Comparison of ENCODE assay signal across 8 cellular contexts in genomic region chr3:142279965-142280590, GRCh38. TPM values are rescaled to one million over a fixed set of nuclear protein-coding genes. Genes with fewer than 3 reads are reported as not detected.
DNase-seq lines count a peak whose midpoint lies in the region; ATAC-seq and TF ChIP-seq lines count a peak whose summit lies in the region.

No MANE protein-coding gene starts in this region.

- in situ Hi-C loops in Caki2 (cut with HindIII; ENCODE audit: low pct_unique_long_range_greater_than_20kb, low sequenced_read_pairs): no loop called here

- H3K4me3 ChIP-seq in esophagus muscularis mucosa (no peak overlapping the region), upper lobe of left lung (no peak overlapping the region)
- no peak overlapping the region for H3K4me3 ChIP-seq in naive thymus-derived CD4-positive, alpha-beta T cell (ENCODE audit: low read length)

- TF ChIP-seq POLR2A in esophagus muscularis mucosa (IDR thresholded peaks at IDR 0.05; ENCODE audit: low read depth): no peak
- no peak for TF ChIP-seq POLR2A in upper lobe of left lung (IDR thresholded peaks at IDR 0.05)

- no peak overlapping the region for H3K4me3 Mint-ChIP-seq in activated CD4-positive, alpha-beta T cell treated with anti-CD3 and anti-CD28 coated beads, Interleukin-2, amount 10 ng/mL, durations not matched to agents 24 days and 14 days
- no peak overlapping the region for H3K4me3 Mint-ChIP-seq in naive thymus-derived CD4-positive, alpha-beta T cell

- intact Hi-C loops in activated CD4-positive, alpha-beta T cell treated with anti-CD3 and anti-CD28 coated beads, Interleukin-2, amount 10 ng/mL, durations not matched to agents 24 days and 14 days (cut with micrococcal nuclease): loop anchor here (1.0 to 5.0 kb wide), 4 partner anchors 154 to 538 kb away; no protein-coding TSS in a partner anchor
- intact Hi-C loops in esophagus muscularis mucosa (cut with DNase I): loop anchor here (2.0 to 5.0 kb wide), 4 partner anchors 99 to 543 kb away; partner anchors contain the start of gene RNF7
- intact Hi-C loops in naive thymus-derived CD4-positive, alpha-beta T cell (cut with micrococcal nuclease): loop anchor here (1.0 to 5.0 kb wide), 11 partner anchors 55 to 820 kb away; partner anchors contain the start of genes RNF7 (in 2 of the 2) and GK5 (in 1 of the 2)

- CTCF ChIA-PET in naive thymus-derived CD4-positive, alpha-beta T cell (lab: Charles Lee): interaction anchor here (0.6 to 2.2 kb wide), 11 partner anchors 9 to 706 kb away, joined by 3 to 30 read pairs (median 3); no protein-coding TSS in a partner anchor

- no peaks in the 10 kb centered on the region for H3K9me3 Mint-ChIP-seq in activated CD4-positive, alpha-beta T cell treated with anti-CD3 and anti-CD28 coated beads, Interleukin-2, amount 10 ng/mL, durations not matched to agents 24 days and 14 days
- H3K9me3 Mint-ChIP-seq in naive thymus-derived CD4-positive, alpha-beta T cell: no peaks in the 10 kb centered on the region

- H3K27ac ChIP-seq in esophagus muscularis mucosa (replicated peaks in 1 of 4) (no peak overlapping the region), upper lobe of left lung (no peak overlapping the region)
- no peak overlapping the region for H3K27ac ChIP-seq in naive thymus-derived CD4-positive, alpha-beta T cell (ENCODE audit: low read depth, low read length)

- peak; percentile 83 for ATAC-seq in GM19397 (IDR thresholded peaks at IDR 0.05; ENCODE audit: unreplicated experiment)
- peak; percentile 71 for ATAC-seq in naive thymus-derived CD4-positive, alpha-beta T cell
- ATAC-seq in upper lobe of left lung (ENCODE audit: low FRiP score in 2 of 2): peak; percentile 83 to 90

- no peaks in the 10 kb centered on the region for H3K27me3 Mint-ChIP-seq in activated CD4-positive, alpha-beta T cell treated with anti-CD3 and anti-CD28 coated beads, Interleukin-2, amount 10 ng/mL, durations not matched to agents 24 days and 14 days
- no peaks in the 10 kb centered on the region for H3K27me3 Mint-ChIP-seq in naive thymus-derived CD4-positive, alpha-beta T cell

- no peaks in the 10 kb centered on the region for H3K36me3 ChIP-seq in esophagus muscularis mucosa
- no peaks in the 10 kb centered on the region for H3K36me3 ChIP-seq in naive thymus-derived CD4-positive, alpha-beta T cell (ENCODE audit: control insufficient read depth in 2 of 3, insufficient read depth in 3 of 3, low read length in 3 of 3)
- H3K36me3 ChIP-seq in upper lobe of left lung: no peaks in the 10 kb centered on the region

- POLR2A ChIA-PET in naive thymus-derived CD4-positive, alpha-beta T cell (lab: Charles Lee): no interaction called here

- H3K36me3 Mint-ChIP-seq in activated CD4-positive, alpha-beta T cell treated with anti-CD3 and anti-CD28 coated beads, Interleukin-2, amount 10 ng/mL, durations not matched to agents 24 days and 14 days (ENCODE audit: low read depth): no peaks in the 10 kb centered on the region
- no peaks in the 10 kb centered on the region for H3K36me3 Mint-ChIP-seq in naive thymus-derived CD4-positive, alpha-beta T cell

- TF ChIP-seq CTCF in esophagus muscularis mucosa (IDR thresholded peaks at IDR 0.05) (peak; percentile 55 to 74 (median 66)), upper lobe of left lung (IDR thresholded peaks at IDR 0.05) (peak; percentile 56 to 79 (median 65))

- H3K4me1 Mint-ChIP-seq in activated CD4-positive, alpha-beta T cell treated with anti-CD3 and anti-CD28 coated beads, Interleukin-2, amount 10 ng/mL, durations not matched to agents 24 days and 14 days: peaks cover 11% of the 10 kb centered on the region
- H3K4me1 Mint-ChIP-seq in naive thymus-derived CD4-positive, alpha-beta T cell: peaks cover 0 to 23% (median 0%) of the 10 kb centered on the region in 7 donors

- H3K27me3 ChIP-seq in esophagus muscularis mucosa: no peaks in the 10 kb centered on the region
- no peaks in the 10 kb centered on the region for H3K27me3 ChIP-seq in naive thymus-derived CD4-positive, alpha-beta T cell (ENCODE audit: control insufficient read depth in 2 of 2, insufficient read depth in 2 of 2, low read length in 2 of 2)
- no peaks in the 10 kb centered on the region for H3K27me3 ChIP-seq in upper lobe of left lung

- H3K4me1 ChIP-seq in esophagus muscularis mucosa: peaks cover 0 to 8% (median 6%) of the 10 kb centered on the region in 4 donors
- peaks cover 0 to 8% of the 10 kb centered on the region in 2 donors for H3K4me1 ChIP-seq in naive thymus-derived CD4-positive, alpha-beta T cell (ENCODE audit: control insufficient read depth in 2 of 2, insufficient read depth in 2 of 2, low read length in 2 of 2)
- H3K4me1 ChIP-seq in upper lobe of left lung: peaks cover 0 to 28% (median 10%) of the 10 kb centered on the region in 4 donors

- H3K9me3 ChIP-seq in esophagus muscularis mucosa: no peaks in the 10 kb centered on the region
- no peaks in the 10 kb centered on the region for H3K9me3 ChIP-seq in naive thymus-derived CD4-positive, alpha-beta T cell (ENCODE audit: control insufficient read depth in 2 of 3, low read length in 3 of 3)
- H3K9me3 ChIP-seq in upper lobe of left lung: no peaks in the 10 kb centered on the region

- TF ChIP-seq EP300 in esophagus muscularis mucosa (IDR thresholded peaks at IDR 0.05) (no peak), upper lobe of left lung (IDR thresholded peaks at IDR 0.05) (no peak)

- H3K27ac Mint-ChIP-seq in activated CD4-positive, alpha-beta T cell treated with anti-CD3 and anti-CD28 coated beads, Interleukin-2, amount 10 ng/mL, durations not matched to agents 24 days and 14 days: peak overlapping the region; percentile 31
- H3K27ac Mint-ChIP-seq in naive thymus-derived CD4-positive, alpha-beta T cell: no peak overlapping the region

- DNase-seq in Caki2 (ENCODE audit: low read depth): peak; percentile 63
- DNase-seq in HPDE6-E6E7 (ENCODE audit: extremely low spot score): peak; percentile 63
- peak; percentile 74 to 86 for DNase-seq in NCI-H526 (lab: John Stamatoyannopoulos, UW)
- DNase-seq in activated CD4-positive, alpha-beta T cell treated with anti-CD3 and anti-CD28 coated beads, Interleukin-2, amount 10 ng/mL, durations not matched to agents 24 days and 14 days: peak; percentile 86
- no peak for DNase-seq in esophagus muscularis mucosa (ENCODE audit: extremely low spot score)
- DNase-seq in naive thymus-derived CD4-positive, alpha-beta T cell: peak in 8 of 9 donors; percentile 18 to 64 (median 44)
- peak in 1 of 2 donors; percentile 53 for DNase-seq in upper lobe of left lung

- WGBS in esophagus muscularis mucosa: 14% methylated on average over 5 of the region's 5 CpGs
- 18 to 20% methylated on average over 5 of the region's 5 CpGs for WGBS in upper lobe of left lung, 2 donors

RNA-seq across cellular contexts. Expression of gene GK5, which starts 54.7 kb away (rescaled TPM):
- 9.1 and 13.8 TPM in 2 replicates for total RNA-seq in Caki2 (2014; rRNA removed; shearing (Covaris generic); ENCODE audit: low replicate concordance)
- 17.0 and 17.7 TPM in 2 replicates for total RNA-seq in activated CD4-positive, alpha-beta T cell treated with anti-CD3 and anti-CD28 coated beads, Interleukin-2, amount 10 ng/mL, durations not matched to agents 24 days and 14 days
- total RNA-seq in esophagus muscularis mucosa (10 to 100 TPM in 2 of 4 donors, 1 to 10 TPM in 2; 7.1 to 12.9 (median 9.7) TPM), upper lobe of left lung (10 to 100 TPM; 11.8 to 75.4 (median 18.6) TPM)
- total RNA-seq in naive thymus-derived CD4-positive, alpha-beta T cell: 10 to 100 TPM; 13.8 to 29.5 (median 16.2) TPM
- polyA plus RNA-seq in naive thymus-derived CD4-positive, alpha-beta T cell: 1 to 10 TPM; 4.3 to 5.9 TPM
